In genomic region chr3:8164145-8164544, GRCh38 we compare ENCODE assay signal across 22 cellular contexts.
"Had no signal": no experiment of that assay in that cellular context is flagged by ENCODE, and none has a peak within 500 bp of the region (broad histone marks: within the 10 kb centered on the region; RNA-seq: fewer than 3 reads in every experiment).

No MANE protein-coding gene starts in this region.

- H3K4me3 ChIP-seq: dorsolateral prefrontal cortex, esophagus squamous epithelium, left lung, neural progenitor cell, right lobe of liver, stomach, tibial artery, upper lobe of left lung had no signal

- H3K36me3 ChIP-seq: esophagus squamous epithelium, left lung, neural progenitor cell, right lobe of liver, stomach, tibial artery, upper lobe of left lung had no signal

- DNase-seq: dorsolateral prefrontal cortex; effector CD4-positive, alpha-beta T cell; esophagus squamous epithelium; hypothalamus; immature natural killer cell; left lung; mesenchymal stem cell; naive thymus-derived CD4-positive, alpha-beta T cell; right lobe of liver; small intestine; stimulated activated CD4-positive, alpha-beta T cell treated with anti-CD3 and anti-CD28 coated beads, Interleukin-15, amount 100 ng/mL, for 24 hours; stimulated activated CD4-positive, alpha-beta T cell treated with anti-CD3 and anti-CD28 coated beads, Interleukin-2, amount 100 ng/mL, for 48 hours; stimulated activated naive CD4-positive, alpha-beta T cell; stomach; tibial artery; upper lobe of left lung had no signal

- ATAC-seq: left lung; naive thymus-derived CD4-positive, alpha-beta T cell; right lobe of liver had no signal

- H3K27me3 ChIP-seq: dorsolateral prefrontal cortex, left lung, neural progenitor cell, right lobe of liver, stomach, tibial artery, upper lobe of left lung had no signal

- H3K4me1 ChIP-seq: esophagus squamous epithelium, left lung, neural progenitor cell, parathyroid adenoma, right lobe of liver, stomach, tibial artery, upper lobe of left lung had no signal

- H3K27ac ChIP-seq: dorsolateral prefrontal cortex, esophagus squamous epithelium, left lung, neural progenitor cell, parathyroid adenoma, right lobe of liver, stomach, tibial artery, upper lobe of left lung had no signal

- FAIRE-seq: colon, frontal cortex, keratinocyte, small intestine, urothelium cell line had no signal
